16 cellular contexts compared by ENCODE assay signal in the genomic region with DNA sequence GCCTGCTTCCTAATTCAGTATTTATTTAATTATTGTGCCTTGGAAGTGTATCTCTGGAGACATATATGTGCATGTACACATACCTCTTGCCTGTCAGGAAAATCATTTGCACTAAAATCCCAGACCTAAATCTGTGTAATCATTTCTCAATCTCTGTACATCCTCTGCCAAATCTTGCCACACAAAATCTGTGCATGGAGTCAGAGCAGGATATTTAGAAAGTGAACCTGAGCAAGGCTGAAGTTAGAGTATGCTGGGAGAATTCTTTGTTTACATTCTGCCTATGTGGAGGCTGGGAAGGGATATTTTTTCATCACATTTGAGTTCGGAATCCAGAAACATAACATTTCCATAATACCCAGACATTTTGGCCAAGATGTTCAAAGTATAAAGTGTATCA. TPM values are rescaled to one million over a fixed set of nuclear protein-coding genes. Genes with fewer than 3 reads are reported as not detected.
A peak's percentile ranks its signal among the peaks of the same experiment; 100 is the strongest.
DNase-seq lines count a peak whose midpoint lies in the region; ATAC-seq and TF ChIP-seq lines count a peak whose summit lies in the region.
"Had no signal": no experiment of that assay in that cellular context is flagged by ENCODE, and none has a peak within 500 bp of the region (broad histone marks: within the 10 kb centered on the region; RNA-seq: fewer than 3 reads in every experiment).

No MANE protein-coding gene starts in this region.

- BruUV-seq in IMR-90 (replicated peaks; lab: Mats Ljungman, UMichigan), result no TSS peak
- no TSS peak for BruUV-seq in PC-9 (replicated peaks; lab: Mats Ljungman, UMichigan)

- TF ChIP-seq POLR2A in IMR-90 (IDR thresholded peaks at IDR 0.05; ENCODE audit: low read depth, low read length), result no peak

- no peak overlapping the region for H2BK20ac ChIP-seq in IMR-90 (ENCODE audit: low read depth, low read length)

- H3K9me2 ChIP-seq in PC-9 (ENCODE audit: insufficient read depth), result no peaks in the 10 kb centered on the region

- CTCF ChIA-PET in IMR-90 (lab: Yijun Ruan, JAX) (interaction anchor here (0.6 kb wide), 1 partner anchor 113 kb away, joined by 4 read pairs; no protein-coding TSS in a partner anchor), PC-9 (lab: Charles Lee) (no interaction called here)

- H3K4me2 ChIP-seq in IMR-90 (ENCODE audit: low read depth, low read length) (no peak overlapping the region), PC-9 (no peak overlapping the region)

- no peak overlapping the region for H2AFZ ChIP-seq in IMR-90 (replicated peaks; ENCODE audit: low read length, poor library complexity)
- no peak overlapping the region for H2AFZ ChIP-seq in PC-9

- ATAC-seq in IMR-90 (ENCODE audit: low read depth), result peak; percentile 32; the same call in 1 of the 2 replicates
- ATAC-seq in naive thymus-derived CD8-positive, alpha-beta T cell, result no peak
- ATAC-seq: activated CD4-positive, CD25-positive, alpha-beta regulatory T cell treated with anti-CD3 and anti-CD28 coated beads, Interleukin-2, amount 50 U/mL, for 24 hours had no signal

- POLR2A ChIA-PET in IMR-90 (lab: Charles Lee; ENCODE audit: unreplicated experiment), result no interaction called here
- POLR2A ChIA-PET in naive thymus-derived CD8-positive, alpha-beta T cell (lab: Charles Lee), result interaction anchor here (2.3 kb wide), 1 partner anchor 9 kb away, joined by 14 read pairs; the partner anchor contains the start of gene XRCC5
- POLR2A ChIA-PET in PC-9 (lab: Charles Lee; ENCODE audit: unreplicated experiment), result interaction anchor here (0.6 kb wide), 1 partner anchor 423 kb away, joined by 4 read pairs; no protein-coding TSS in a partner anchor

- H3K9ac ChIP-seq in IMR-90 (ENCODE audit: low read depth, low read length), result no peak overlapping the region

- H3K27ac ChIP-seq in IMR-90 (ENCODE audit: insufficient read depth, low read length) (no peak overlapping the region; the same call in 1 of the 2 replicates), PC-9 (no peak overlapping the region)
- H3K27ac ChIP-seq: 22Rv1 had no signal

- no peak overlapping the region for H2AK9ac ChIP-seq in IMR-90 (replicated peaks; ENCODE audit: low read depth, low read length, poor library complexity)

- H2BK120ac ChIP-seq in IMR-90 (ENCODE audit: low read depth, low read length), result no peak overlapping the region

- peaks cover 3% of the 10 kb centered on the region; the same call in 1 of the 2 replicates for H3K9me1 ChIP-seq in IMR-90 (ENCODE audit: insufficient read depth, low read length)

- H4K91ac ChIP-seq in IMR-90 (ENCODE audit: insufficient read depth, low read depth, low read length), result no peak overlapping the region

- TF ChIP-seq CTCF in IMR-90 (conservative IDR thresholded peaks at IDR 0.05; ENCODE audit: low read depth, low read length) (no peak), endothelial cell (IDR thresholded peaks at IDR 0.05; ENCODE audit: unreplicated experiment) (no peak), PC-9 (conservative IDR thresholded peaks at IDR 0.05) (no peak)

- peaks cover 56% of the 10 kb centered on the region for H3K79me2 ChIP-seq in PC-9 (ENCODE audit: low read depth)

- H2AK5ac ChIP-seq in IMR-90 (ENCODE audit: low read depth, low read length), result no peak overlapping the region

- H3K27me3 ChIP-seq in IMR-90 (ENCODE audit: control insufficient read depth, insufficient read depth, low read length), result no peaks in the 10 kb centered on the region
- H3K27me3 ChIP-seq in PC-9 (ENCODE audit: insufficient read depth, low read depth), result no peaks in the 10 kb centered on the region

- H3K18ac ChIP-seq in IMR-90 (ENCODE audit: low read depth, low read length), result no peak overlapping the region

- no peak overlapping the region for H2BK15ac ChIP-seq in IMR-90 (ENCODE audit: low read depth, low read length)

- H3K9me3 ChIP-seq in IMR-90 (ENCODE audit: control insufficient read depth, insufficient read depth, low read length), result no peaks in the 10 kb centered on the region
- H3K9me3 ChIP-seq in PC-9 (ENCODE audit: insufficient read depth, low read depth), result no peaks in the 10 kb centered on the region

- H3F3A ChIP-seq in PC-9 (ENCODE audit: insufficient read depth, low read depth), result peaks cover 16% of the 10 kb centered on the region

- no peak overlapping the region for H3K56ac ChIP-seq in IMR-90 (ENCODE audit: extremely low read depth, insufficient read depth, low read length)

- H2BK5ac ChIP-seq in IMR-90 (ENCODE audit: low read depth, low read length, poor library complexity, severe bottlenecking), result peak overlapping the region; percentile 5

- H3K14ac ChIP-seq in IMR-90 (replicated peaks; ENCODE audit: low read depth, low read length), result no peak overlapping the region

- no peak overlapping the region for H4K5ac ChIP-seq in IMR-90 (ENCODE audit: low read depth, low read length)

- no peaks in the 10 kb centered on the region for H3K9me3 Mint-ChIP-seq in T-helper 1 cell treated with Interleukin-12 subunit alpha and Interleukin-12 subunit beta and Interleukin-4 antibody, amounts not matched to agents 30 μg/mL and 1 μg/mL, for 36 hours
- no peaks in the 10 kb centered on the region for H3K9me3 Mint-ChIP-seq in naive thymus-derived CD8-positive, alpha-beta T cell
- H3K9me3 Mint-ChIP-seq in endothelial cell (ENCODE audit: unreplicated experiment), result no peaks in the 10 kb centered on the region
- H3K9me3 Mint-ChIP-seq: CD14-positive monocyte had no signal

- peak overlapping the region; percentile 30 for H3K4me3 Mint-ChIP-seq in T-helper 1 cell treated with Interleukin-12 subunit alpha and Interleukin-12 subunit beta and Interleukin-4 antibody, amounts not matched to agents 30 μg/mL and 1 μg/mL, for 36 hours
- peak overlapping the region in 2 of 10 donors; percentile 16 to 48 for H3K4me3 Mint-ChIP-seq in naive thymus-derived CD8-positive, alpha-beta T cell
- H3K4me3 Mint-ChIP-seq in endothelial cell (ENCODE audit: unreplicated experiment), result no peak overlapping the region
- H3K4me3 Mint-ChIP-seq: CD14-positive monocyte had no signal

- peaks cover 44 to 62% of the 10 kb centered on the region in 2 experiments for H3K79me1 ChIP-seq in IMR-90 (ENCODE audit: low read depth in 1 of 2, low read length in 2 of 2)

- H3K4me1 ChIP-seq in IMR-90 (ENCODE audit: control insufficient read depth, insufficient read depth, low read length) (peaks cover 14% of the 10 kb centered on the region), PC-9 (replicated peaks; ENCODE audit: insufficient read depth) (peaks cover 8% of the 10 kb centered on the region; the same call in 1 of the 2 replicates)

- intact Hi-C loops in IMR-90 (cut with micrococcal nuclease) (no loop called here), PC-9 (cut with micrococcal nuclease; ENCODE audit: unreplicated experiment) (loop anchor here (5.0 kb wide), 1 partner anchor 39 kb away; no protein-coding TSS in a partner anchor)

- no peak overlapping the region for H3K4me3 ChIP-seq in IMR-90 (ENCODE audit: insufficient read depth, low read depth, low read length)
- H3K4me3 ChIP-seq in PC-9, result no peak overlapping the region

- peak overlapping the region; percentile 11; the same call in 1 of the 2 replicates for H3K4ac ChIP-seq in IMR-90 (ENCODE audit: low read depth, low read length)

- H3K27ac Mint-ChIP-seq in T-helper 1 cell treated with Interleukin-12 subunit alpha and Interleukin-12 subunit beta and Interleukin-4 antibody, amounts not matched to agents 30 μg/mL and 1 μg/mL, for 36 hours, result peak overlapping the region; percentile 22
- peak overlapping the region in 8 of 10 donors; percentile 11 to 84 (median 62) for H3K27ac Mint-ChIP-seq in naive thymus-derived CD8-positive, alpha-beta T cell
- H3K27ac Mint-ChIP-seq in endothelial cell (ENCODE audit: unreplicated experiment), result no peak overlapping the region

- peaks cover 71% of the 10 kb centered on the region for H3K4me1 Mint-ChIP-seq in T-helper 1 cell treated with Interleukin-12 subunit alpha and Interleukin-12 subunit beta and Interleukin-4 antibody, amounts not matched to agents 30 μg/mL and 1 μg/mL, for 36 hours (ENCODE audit: low read depth)
- peaks cover 39 to 86% (median 80%) of the 10 kb centered on the region in 4 donors for H3K4me1 Mint-ChIP-seq in naive thymus-derived CD8-positive, alpha-beta T cell
- peaks cover 18% of the 10 kb centered on the region for H3K4me1 Mint-ChIP-seq in endothelial cell (ENCODE audit: unreplicated experiment)

- peaks cover 72% of the 10 kb centered on the region for H3K36me3 Mint-ChIP-seq in T-helper 1 cell treated with Interleukin-12 subunit alpha and Interleukin-12 subunit beta and Interleukin-4 antibody, amounts not matched to agents 30 μg/mL and 1 μg/mL, for 36 hours (ENCODE audit: low read depth)
- H3K36me3 Mint-ChIP-seq in naive thymus-derived CD8-positive, alpha-beta T cell, result peaks cover 0 to 97% (median 38%) of the 10 kb centered on the region in 3 donors
- peaks cover 60% of the 10 kb centered on the region for H3K36me3 Mint-ChIP-seq in endothelial cell (ENCODE audit: low read depth, unreplicated experiment)

- WGBS in IMR-90 (ENCODE audit: extremely low coverage in 2 of 2, insufficient read length in 1 of 2), 2 experiments, result no CpG with 5 or more reads among the region's 1 CpG

- H3K23ac ChIP-seq in IMR-90 (ENCODE audit: low read depth, low read length), result no peak overlapping the region

- in situ Hi-C loops in IMR-90 (cut with MboI; ENCODE audit: low sequenced_read_pairs), result no loop called here

- no peaks in the 10 kb centered on the region for H3K27me3 Mint-ChIP-seq in T-helper 1 cell treated with Interleukin-12 subunit alpha and Interleukin-12 subunit beta and Interleukin-4 antibody, amounts not matched to agents 30 μg/mL and 1 μg/mL, for 36 hours (ENCODE audit: low read depth)
- H3K27me3 Mint-ChIP-seq in naive thymus-derived CD8-positive, alpha-beta T cell, result peaks cover 0 to 2% (median 0%) of the 10 kb centered on the region in 5 donors
- H3K27me3 Mint-ChIP-seq in endothelial cell (ENCODE audit: unreplicated experiment), result peaks cover 6% of the 10 kb centered on the region

- dilution Hi-C loops in IMR-90 (cut with HindIII; ENCODE audit: low sequenced_read_pairs, unreplicated experiment), result no loop called here

- no peak overlapping the region for H4K8ac ChIP-seq in IMR-90 (ENCODE audit: low read depth in 2 of 2, low read length in 2 of 2)

- no peak for TF ChIP-seq RAD21 in IMR-90 (IDR thresholded peaks at IDR 0.05; ENCODE audit: low read length)

- H3K36me3 ChIP-seq in IMR-90 (ENCODE audit: control insufficient read depth, insufficient read depth, low read length), result peaks cover 48% of the 10 kb centered on the region
- H3K36me3 ChIP-seq in PC-9 (ENCODE audit: low read depth), result peaks cover 76% of the 10 kb centered on the region

- H4K20me1 ChIP-seq in IMR-90 (ENCODE audit: insufficient read depth, low read length) (peaks cover 8% of the 10 kb centered on the region), PC-9 (ENCODE audit: insufficient read depth) (peaks cover 16% of the 10 kb centered on the region; the same call in 1 of the 2 replicates)

- DNase-seq in T-helper 1 cell (no peak), IMR-90 (peak; percentile 61), amniotic epithelial cell (ENCODE audit: low read depth) (peak; percentile 36), endothelial cell (ENCODE audit: low spot score) (no peak), PC-9 (no peak), NCI-H2196 treated with DMSO at 0.1 percent for 48 hours (lab: John Stamatoyannopoulos, UW; ENCODE audit: unreplicated experiment) (no peak)
- no peak for DNase-seq in naive thymus-derived CD8-positive, alpha-beta T cell
- DNase-seq: DMS79 treated with DMSO at 0.1 percent for 48 hours, midbrain, NCI-H2107, small intestine had no signal

RNA-seq across cellular contexts. Expression of gene XRCC5, which starts 9.3 kb away (rescaled TPM):
- total RNA-seq in IMR-90 (2012; rRNA removed), result 352 and 509 TPM in 2 replicates
- 144 and 156 TPM in 2 replicates for polyA plus RNA-seq in IMR-90 (2012; rRNA removed)
- polyA plus RNA-seq in IMR-90 (2012; cell fraction: cytosol; rRNA removed), result 103 and 426 TPM in 2 replicates
- polyA plus RNA-seq in IMR-90 (2012; cell fraction: nucleus; rRNA removed; ENCODE audit: low replicate concordance), result 65.1 and 146 TPM in 2 replicates
- total RNA-seq in naive thymus-derived CD8-positive, alpha-beta T cell, result 100 to 1,000 TPM; 231 to 245 TPM
- 100 to 1,000 TPM; 311 to 364 (median 348) TPM for polyA plus RNA-seq in naive thymus-derived CD8-positive, alpha-beta T cell
- total RNA-seq in endothelial cell (ENCODE audit: unreplicated experiment), result 365 TPM
- 242 and 275 TPM in 2 replicates for total RNA-seq in PC-9 (2021)

RNA-seq across cellular contexts. Expression of gene TMEM169, which starts 36.8 kb away (rescaled TPM):
- total RNA-seq in IMR-90 (2012; rRNA removed) (0.54 and 0.83 TPM in 2 replicates), endothelial cell (ENCODE audit: unreplicated experiment) (3.2 TPM), PC-9 (2021) (0.46 and 0.58 TPM in 2 replicates)
- 0.15 and 0.17 TPM in 2 replicates for polyA plus RNA-seq in IMR-90 (2012; rRNA removed)
- polyA plus RNA-seq in IMR-90 (2012; cell fraction: cytosol; rRNA removed), result 0.05 and 0.13 TPM in 2 replicates
- 0.18 and 0.20 TPM in 2 replicates for polyA plus RNA-seq in IMR-90 (2012; cell fraction: nucleus; rRNA removed; ENCODE audit: low replicate concordance)
- total RNA-seq in naive thymus-derived CD8-positive, alpha-beta T cell, result 1 to 10 TPM; 2.6 to 4.1 TPM
- 1 to 10 TPM in 2 of 3 donors, under 1 TPM in 1; 0.73 to 2.0 (median 1.8) TPM for polyA plus RNA-seq in naive thymus-derived CD8-positive, alpha-beta T cell
- polyA plus RNA-seq: endothelial cell of umbilical vein had no signal

RNA-seq across cellular contexts. Expression of gene PECR, which starts 36.9 kb away (rescaled TPM):
- total RNA-seq in IMR-90 (2012; rRNA removed) (13.3 and 17.7 TPM in 2 replicates), endothelial cell (ENCODE audit: unreplicated experiment) (8.4 TPM), PC-9 (2021) (10.8 and 16.0 TPM in 2 replicates)
- polyA plus RNA-seq in IMR-90 (2012; rRNA removed), result 11.4 and 12.8 TPM in 2 replicates
- 2.6 and 5.5 TPM in 2 replicates for polyA plus RNA-seq in IMR-90 (2012; cell fraction: cytosol; rRNA removed)
- polyA plus RNA-seq in IMR-90 (2012; cell fraction: nucleus; rRNA removed; ENCODE audit: low replicate concordance), result 2.3 and 5.3 TPM in 2 replicates
- total RNA-seq in naive thymus-derived CD8-positive, alpha-beta T cell, result 10 to 100 TPM; 15.7 to 20.7 TPM
- polyA plus RNA-seq in naive thymus-derived CD8-positive, alpha-beta T cell, result 10 to 100 TPM; 25.4 to 33.3 (median 28.6) TPM

Comparison
In these comparisons a context has a peak if more than half of its experiments do, and no peak if none do; other contexts are left out.
1. DNase-seq: peak in IMR-90 (single experiment) and amniotic epithelial cell (single experiment); none in T-helper 1 cell (0 of 5), naive thymus-derived CD8-positive, alpha-beta T cell (0 of 10), endothelial cell (single experiment), PC-9 (0 of 2) and NCI-H2196 treated with DMSO at 0.1 percent for 48 hours (single experiment).